ENCODE assay signal across 1 cellular context in genomic region chr3:184275961-184276910, GRCh38.
TF ChIP-seq lines count a peak whose summit lies in the region.

Gene ECE2, plus strand, starts transcription at chr3:184276022. Its CDS starts 132 bp downstream, at chr3:184276154.

TF ChIP-seq in H1, 55 proteins besides CTCF, POLR2A, EP300 and RAD21:
- TF ChIP-seq SIN3A (conservative IDR thresholded peaks at IDR 0.05 in 1 of 2, IDR thresholded peaks at IDR 0.05 in 1 of 2; ENCODE audit: low read depth in 1 of 2, low read length in 2 of 2) (no peak), YY1 (IDR thresholded peaks at IDR 0.05; ENCODE audit: low read depth, low read length) (no peak), CREB1 (IDR thresholded peaks at IDR 0.05) (no peak), KDM4A (IDR thresholded peaks at IDR 0.05; ENCODE audit: low read depth, low read length, severe bottlenecking) (peak; percentile 34), CTBP2 (IDR thresholded peaks at IDR 0.05; ENCODE audit: borderline replicate concordance, insufficient read depth, insufficient read length, low read length) (no peak), CHD1 (IDR thresholded peaks at IDR 0.05; ENCODE audit: low read depth, low read length) (no peak), ZNF274 (IDR thresholded peaks at IDR 0.05; ENCODE audit: borderline replicate concordance, extremely low read depth, low read length) (no peak), SIX5 (IDR thresholded peaks at IDR 0.05; ENCODE audit: low read depth, low read length) (no peak), CHD7 (IDR thresholded peaks at IDR 0.05; ENCODE audit: insufficient replicate concordance, low read length) (no peak), EZH2 (IDR thresholded peaks at IDR 0.05; ENCODE audit: low read depth, low read length, severe bottlenecking) (peak; percentile 43), RFX5 (IDR thresholded peaks at IDR 0.05; ENCODE audit: borderline replicate concordance, low read depth, low read length) (no peak), JUND (IDR thresholded peaks at IDR 0.05; ENCODE audit: low read length) (no peak), CHD2 (IDR thresholded peaks at IDR 0.05; ENCODE audit: low read length) (no peak), CBX5 (IDR thresholded peaks at IDR 0.05; ENCODE audit: low read depth, low read length) (no peak), USF2 (IDR thresholded peaks at IDR 0.05; ENCODE audit: low read length) (no peak), SUZ12 (IDR thresholded peaks at IDR 0.05; ENCODE audit: low read length) (peak; percentile 55)
TF ChIP-seq in H1: peak in this region for 3.
